In the genomic region with DNA sequence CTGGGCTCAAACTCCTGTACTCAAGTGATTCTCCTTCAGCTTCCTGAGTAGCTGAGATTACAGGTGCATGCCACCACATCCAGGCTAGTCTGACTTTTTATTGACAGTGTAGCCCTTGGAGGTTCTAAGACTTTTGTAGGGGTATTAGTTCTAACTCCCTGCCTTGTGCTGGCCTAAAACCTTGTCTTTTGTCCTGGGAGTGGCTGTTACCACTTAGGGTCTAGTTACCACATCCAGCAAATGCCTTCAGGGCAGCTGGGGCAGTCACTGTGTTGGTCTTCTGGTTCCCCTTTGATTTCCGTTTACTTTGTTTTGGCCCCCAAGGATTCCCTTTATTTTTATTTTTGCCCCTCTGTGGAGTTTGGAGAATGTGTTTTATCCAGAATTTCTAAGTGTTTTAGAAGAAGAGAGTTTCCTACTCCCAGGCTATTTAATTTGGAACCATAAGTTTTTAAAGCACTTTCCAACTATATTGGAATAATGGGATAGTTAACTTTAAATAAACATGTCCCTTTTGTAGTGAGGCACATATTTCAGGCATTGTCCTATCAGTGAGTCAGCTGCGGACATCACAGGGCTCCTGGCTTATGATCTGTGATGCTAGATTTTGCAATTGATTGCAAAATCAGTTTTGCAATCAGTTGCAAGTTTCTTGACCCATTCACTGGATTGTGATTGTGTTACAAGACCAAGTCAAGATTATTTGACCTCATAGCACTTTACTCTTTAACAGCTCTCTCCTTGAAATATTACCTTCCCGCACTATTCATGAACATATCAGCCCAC, we compare ENCODE assay signal across 11 cellular contexts. TPM values are rescaled to one million over a fixed set of nuclear protein-coding genes. Genes with fewer than 3 reads are reported as not detected.
DNase-seq lines count a peak whose midpoint lies in the region; ATAC-seq and TF ChIP-seq lines count a peak whose summit lies in the region.
"Had no signal": no experiment of that assay in that cellular context is flagged by ENCODE, and none has a peak within 500 bp of the region (broad histone marks: within the 10 kb centered on the region; RNA-seq: fewer than 3 reads in every experiment).

No MANE protein-coding gene starts in this region.

- no peaks in the 10 kb centered on the region for H3F3A ChIP-seq in PC-3 (ENCODE audit: low read length, unreplicated experiment)

- H3K27me3 Mint-ChIP-seq in CD4-positive, alpha-beta T cell, result no peaks in the 10 kb centered on the region
- peaks cover 0 to 2% of the 10 kb centered on the region in 2 donors for H3K27me3 Mint-ChIP-seq in CD8-positive, alpha-beta memory T cell

- intact Hi-C loops in PC-3 (cut with micrococcal nuclease), result no loop called here
- intact Hi-C loops in sciatic nerve (cut with DNase I), result no loop called here
- intact Hi-C loops in esophagus muscularis mucosa (cut with DNase I), result no loop called here
- intact Hi-C loops in CD4-positive, alpha-beta T cell (cut with DNase I, micrococcal nuclease), result loop anchor here in 1 of 2 experiments (5.0 kb wide), 1 partner anchor 804 kb away; no protein-coding TSS in a partner anchor

- no peak overlapping the region for H2AFZ ChIP-seq in PC-3 (ENCODE audit: low read length)

- peak; percentile 26 for DNase-seq in ELR (ENCODE audit: low read depth)
- DNase-seq in PC-3, result peak; percentile 13
- DNase-seq in fibroblast of peridontal ligament (ENCODE audit: extremely low read depth), result peak; percentile 85
- DNase-seq in sciatic nerve (ENCODE audit: low spot score), result no peak
- no peak for DNase-seq in esophagus muscularis mucosa (ENCODE audit: extremely low spot score)
- DNase-seq in CD4-positive, alpha-beta T cell, result no peak
- no peak for DNase-seq in CD8-positive, alpha-beta memory T cell
- DNase-seq: amygdala, natural killer cell had no signal

- BruUV-seq in PC-3 (replicated peaks; lab: Mats Ljungman, UMichigan), result no TSS peak

- H3K9me2 ChIP-seq in PC-3 (replicated peaks; ENCODE audit: low read length), result no peaks in the 10 kb centered on the region

- TF ChIP-seq EP300 in esophagus muscularis mucosa (IDR thresholded peaks at IDR 0.05), result no peak

- H3K4me1 ChIP-seq in PC-3 (ENCODE audit: insufficient read depth, low read length) (no peaks in the 10 kb centered on the region), esophagus muscularis mucosa (no peaks in the 10 kb centered on the region)
- no peaks in the 10 kb centered on the region for H3K4me1 ChIP-seq in CD8-positive, alpha-beta memory T cell (ENCODE audit: insufficient read depth, low read length)

- H3K4me2 ChIP-seq in PC-3 (ENCODE audit: low read length), result no peak overlapping the region

- H3K9me3 ChIP-seq in PC-3 (ENCODE audit: low read length), result no peaks in the 10 kb centered on the region
- no peaks in the 10 kb centered on the region for H3K9me3 ChIP-seq in esophagus muscularis mucosa
- no peaks in the 10 kb centered on the region for H3K9me3 ChIP-seq in CD4-positive, alpha-beta T cell (ENCODE audit: control insufficient read depth, low read length)
- no peaks in the 10 kb centered on the region for H3K9me3 ChIP-seq in CD8-positive, alpha-beta memory T cell (ENCODE audit: low read length)

- POLR2A ChIA-PET in PC-3 (lab: Charles Lee; ENCODE audit: unreplicated experiment), result no interaction called here
- POLR2A ChIA-PET in CD4-positive, alpha-beta T cell (lab: Charles Lee), result no interaction called here
- POLR2A ChIA-PET in CD8-positive, alpha-beta memory T cell (lab: Charles Lee), result no interaction called here

- WGBS in esophagus muscularis mucosa, result 59% methylated on average over 3 of the region's 3 CpGs

- no peaks in the 10 kb centered on the region for H3K36me3 Mint-ChIP-seq in CD4-positive, alpha-beta T cell (ENCODE audit: low read depth)
- peaks cover 0 to 7% (median 0%) of the 10 kb centered on the region in 3 donors for H3K36me3 Mint-ChIP-seq in CD8-positive, alpha-beta memory T cell
- H3K36me3 Mint-ChIP-seq: natural killer cell had no signal

- TF ChIP-seq CTCF in PC-3 (conservative IDR thresholded peaks at IDR 0.05; ENCODE audit: low read depth, low read length), result no peak
- TF ChIP-seq CTCF in esophagus muscularis mucosa (IDR thresholded peaks at IDR 0.05), result no peak
- no peak for TF ChIP-seq CTCF in CD4-positive, alpha-beta T cell (IDR thresholded peaks at IDR 0.05)

- CTCF ChIA-PET in PC-3 (lab: Charles Lee), result no interaction called here
- CTCF ChIA-PET in CD4-positive, alpha-beta T cell (lab: Charles Lee), result no interaction called here
- CTCF ChIA-PET in CD8-positive, alpha-beta memory T cell (lab: Charles Lee), result no interaction called here

- no peaks in the 10 kb centered on the region for H3K4me1 Mint-ChIP-seq in CD4-positive, alpha-beta T cell (ENCODE audit: low read depth)
- H3K4me1 Mint-ChIP-seq in CD8-positive, alpha-beta memory T cell, result no peaks in the 10 kb centered on the region

- no peak for ATAC-seq in PC-3
- ATAC-seq in sciatic nerve, result peak; percentile 95
- ATAC-seq in HG03342 (IDR thresholded peaks at IDR 0.05; ENCODE audit: unreplicated experiment), result no peak
- ATAC-seq in CD4-positive, alpha-beta T cell (ENCODE audit: poor library complexity), result no peak
- ATAC-seq: Right ventricle myocardium inferior had no signal

- no peaks in the 10 kb centered on the region for H4K20me1 ChIP-seq in PC-3 (ENCODE audit: low read length)

- TF ChIP-seq POLR2A in esophagus muscularis mucosa (IDR thresholded peaks at IDR 0.05; ENCODE audit: low read depth), result no peak

- no peak overlapping the region for H3K4me3 Mint-ChIP-seq in CD4-positive, alpha-beta T cell
- H3K4me3 Mint-ChIP-seq in CD8-positive, alpha-beta memory T cell, result no peak overlapping the region
- H3K4me3 Mint-ChIP-seq: natural killer cell had no signal

- H3K27ac Mint-ChIP-seq in CD4-positive, alpha-beta T cell, result no peak overlapping the region
- no peak overlapping the region for H3K27ac Mint-ChIP-seq in CD8-positive, alpha-beta memory T cell
- H3K27ac Mint-ChIP-seq: natural killer cell had no signal

- H3K9me3 Mint-ChIP-seq in CD4-positive, alpha-beta T cell, result no peaks in the 10 kb centered on the region
- H3K9me3 Mint-ChIP-seq in CD8-positive, alpha-beta memory T cell, result no peaks in the 10 kb centered on the region
- H3K9me3 Mint-ChIP-seq: natural killer cell had no signal

- no peaks in the 10 kb centered on the region for H3K36me3 ChIP-seq in PC-3 (ENCODE audit: low read depth, low read length)
- no peaks in the 10 kb centered on the region for H3K36me3 ChIP-seq in esophagus muscularis mucosa
- H3K36me3 ChIP-seq in CD8-positive, alpha-beta memory T cell (ENCODE audit: insufficient read depth, low read length), result no peaks in the 10 kb centered on the region

- no peak overlapping the region for H3K27ac ChIP-seq in PC-3 (ENCODE audit: low read length)
- H3K27ac ChIP-seq in esophagus muscularis mucosa (replicated peaks in 1 of 4), result peak overlapping the region in 1 of 4 donors; percentile 41
- no peak overlapping the region for H3K27ac ChIP-seq in CD4-positive, alpha-beta T cell (ENCODE audit: low read depth, low read length)
- H3K27ac ChIP-seq in CD8-positive, alpha-beta memory T cell (ENCODE audit: low read depth, low read length), result no peak overlapping the region

- no peak overlapping the region for H3K9ac ChIP-seq in PC-3 (ENCODE audit: low read length)

- H3K27me3 ChIP-seq in PC-3 (ENCODE audit: low read length) (no peaks in the 10 kb centered on the region), esophagus muscularis mucosa (no peaks in the 10 kb centered on the region)
- no peaks in the 10 kb centered on the region for H3K27me3 ChIP-seq in CD4-positive, alpha-beta T cell (ENCODE audit: control insufficient read depth, insufficient read depth, low read length)
- H3K27me3 ChIP-seq in CD8-positive, alpha-beta memory T cell (ENCODE audit: insufficient read depth, low read length, poor library complexity, severe bottlenecking), result no peaks in the 10 kb centered on the region

- H3K79me2 ChIP-seq in PC-3 (ENCODE audit: low read length), result no peaks in the 10 kb centered on the region

- H3K4me3 ChIP-seq in PC-3 (ENCODE audit: low read length) (no peak overlapping the region), esophagus muscularis mucosa (no peak overlapping the region)
- H3K4me3 ChIP-seq in CD8-positive, alpha-beta memory T cell (ENCODE audit: low read length), result no peak overlapping the region

RNA-seq across cellular contexts. Expression of a gene that starts 25.0 kb away (rescaled TPM):
- not detected in 2 replicates for total RNA-seq in PC-3 (2014; rRNA removed)
- total RNA-seq in sciatic nerve, result not detected
- total RNA-seq in esophagus muscularis mucosa, result not detected
- total RNA-seq in CD4-positive, alpha-beta T cell, result not detected
- not detected for total RNA-seq in CD8-positive, alpha-beta memory T cell
- polyA plus RNA-seq in CD8-positive, alpha-beta memory T cell, result not detected
- total RNA-seq: natural killer cell, Right ventricle myocardium inferior had no signal

Comparison
In these comparisons a context has a peak if more than half of its experiments do, and no peak if none do; other contexts are left out.
1. DNase-seq: peak in ELR (single experiment), PC-3 (single experiment) and fibroblast of peridontal ligament (single experiment); none in sciatic nerve (single experiment), esophagus muscularis mucosa (single experiment), CD4-positive, alpha-beta T cell (0 of 10) and CD8-positive, alpha-beta memory T cell (0 of 5).